In the genomic region with DNA sequence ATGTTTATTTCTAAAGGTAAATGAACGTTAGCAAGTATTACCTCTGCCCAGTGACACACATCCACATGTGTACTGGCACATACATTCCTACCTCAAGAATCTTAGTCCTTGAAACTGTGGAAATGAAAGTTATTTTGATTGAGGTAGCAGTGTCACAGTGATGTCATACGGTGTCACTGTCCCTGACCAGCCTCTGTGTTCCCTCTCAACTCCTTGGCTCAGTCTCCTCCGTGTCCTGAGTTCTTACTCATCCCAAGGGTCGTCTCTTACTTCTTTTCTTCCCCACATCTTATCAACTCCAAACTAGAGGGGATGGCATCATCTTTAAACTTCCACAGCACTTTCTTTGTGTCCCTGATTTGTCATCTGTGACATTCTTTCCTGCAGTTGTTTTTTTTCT, we compare ENCODE assay signal across 12 cellular contexts. TPM values are rescaled to one million over a fixed set of nuclear protein-coding genes. Genes with fewer than 3 reads are reported as not detected.
A peak's percentile ranks its signal among the peaks of the same experiment; 100 is the strongest.
DNase-seq lines count a peak whose midpoint lies in the region; ATAC-seq and TF ChIP-seq lines count a peak whose summit lies in the region.
"Had no signal": no experiment of that assay in that cellular context is flagged by ENCODE, and none has a peak within 500 bp of the region (broad histone marks: within the 10 kb centered on the region; RNA-seq: fewer than 3 reads in every experiment).

No MANE protein-coding gene starts in this region.

- POLR2A ChIA-PET in CD4-positive, alpha-beta memory T cell (lab: Charles Lee; ENCODE audit: partially characterized antibody) = interaction anchor here (0.7 to 6.7 kb wide), 17 partner anchors 7 to 413 kb away, joined by 3 to 88 read pairs (median 22); no protein-coding TSS in a partner anchor

- no peaks in the 10 kb centered on the region for H3K9me3 ChIP-seq in CD4-positive, alpha-beta memory T cell (ENCODE audit: control insufficient read depth in 1 of 2, low read length in 2 of 2)
- H3K9me3 ChIP-seq in MM.1S (replicated peaks; ENCODE audit: insufficient read depth, low read length) = no peaks in the 10 kb centered on the region

- peak overlapping the region; percentile 92 to 99 (median 97) for H3K27ac Mint-ChIP-seq in CD4-positive, alpha-beta memory T cell
- peak overlapping the region; percentile 29 for H3K27ac Mint-ChIP-seq in dendritic cell treated with granulocyte-macrophage colony-stimulating factor and Interleukin-4, amounts not matched to agents 40 ng/mL and 50 ng/mL, for 4 days
- peak overlapping the region; percentile 33 for H3K27ac Mint-ChIP-seq in nephron progenitor cell

- H3K27ac ChIP-seq in CD4-positive, alpha-beta memory T cell (ENCODE audit: low read depth, low read length) = peak overlapping the region; percentile 78
- no peak overlapping the region for H3K27ac ChIP-seq in MM.1S (ENCODE audit: low read length)

- intact Hi-C loops in CD4-positive, alpha-beta memory T cell (cut with micrococcal nuclease) = loop anchor here (1.0 to 10.0 kb wide), 10 partner anchors 13 to 417 kb away; no protein-coding TSS in a partner anchor
- intact Hi-C loops in dendritic cell treated with granulocyte-macrophage colony-stimulating factor and Interleukin-4, amounts not matched to agents 40 ng/mL and 50 ng/mL, for 4 days (cut with micrococcal nuclease) = loop anchor here (5.0 kb wide), 1 partner anchor 34 kb away; no protein-coding TSS in a partner anchor

- H3K27me3 ChIP-seq in CD4-positive, alpha-beta memory T cell (ENCODE audit: insufficient read depth, low read length) = no peaks in the 10 kb centered on the region
- no peaks in the 10 kb centered on the region for H3K27me3 ChIP-seq in MM.1S (replicated peaks; ENCODE audit: insufficient read depth, low read length)

- CTCF ChIA-PET in CD4-positive, alpha-beta memory T cell (lab: Charles Lee; ENCODE audit: partially characterized antibody) = interaction anchor here (0.6 to 6.7 kb wide), 15 partner anchors 8 to 337 kb away, joined by 3 to 96 read pairs (median 5); no protein-coding TSS in a partner anchor

- no peaks in the 10 kb centered on the region for H3K27me3 Mint-ChIP-seq in CD4-positive, alpha-beta memory T cell
- H3K27me3 Mint-ChIP-seq in dendritic cell treated with granulocyte-macrophage colony-stimulating factor and Interleukin-4, amounts not matched to agents 40 ng/mL and 50 ng/mL, for 4 days = peaks cover 9% of the 10 kb centered on the region
- H3K27me3 Mint-ChIP-seq in nephron progenitor cell (ENCODE audit: low read depth, poor library complexity) = peaks cover 11% of the 10 kb centered on the region

- peaks cover 75% of the 10 kb centered on the region for H3K4me1 ChIP-seq in CD4-positive, alpha-beta memory T cell (ENCODE audit: insufficient read depth, low read length)
- peaks cover 24% of the 10 kb centered on the region for H3K4me1 ChIP-seq in MM.1S (ENCODE audit: low read length)

- peaks cover 36 to 68% of the 10 kb centered on the region in 2 donors for H3K36me3 Mint-ChIP-seq in CD4-positive, alpha-beta memory T cell
- peaks cover 13% of the 10 kb centered on the region for H3K36me3 Mint-ChIP-seq in dendritic cell treated with granulocyte-macrophage colony-stimulating factor and Interleukin-4, amounts not matched to agents 40 ng/mL and 50 ng/mL, for 4 days (ENCODE audit: low read depth)
- H3K36me3 Mint-ChIP-seq in nephron progenitor cell (ENCODE audit: low read depth) = peaks cover 45% of the 10 kb centered on the region

- H3K4me3 Mint-ChIP-seq in CD4-positive, alpha-beta memory T cell = peak overlapping the region; percentile 79 to 99 (median 94)
- H3K4me3 Mint-ChIP-seq in dendritic cell treated with granulocyte-macrophage colony-stimulating factor and Interleukin-4, amounts not matched to agents 40 ng/mL and 50 ng/mL, for 4 days = no peak overlapping the region
- H3K4me3 Mint-ChIP-seq in nephron progenitor cell = peak overlapping the region; percentile 32
- H3K4me3 Mint-ChIP-seq: H9 had no signal

- H3K9me3 Mint-ChIP-seq in CD4-positive, alpha-beta memory T cell = no peaks in the 10 kb centered on the region
- H3K9me3 Mint-ChIP-seq in dendritic cell treated with granulocyte-macrophage colony-stimulating factor and Interleukin-4, amounts not matched to agents 40 ng/mL and 50 ng/mL, for 4 days = peaks cover 9% of the 10 kb centered on the region
- H3K9me3 Mint-ChIP-seq in nephron progenitor cell = peaks cover 15% of the 10 kb centered on the region
- H3K9me3 Mint-ChIP-seq: H9 had no signal

- peaks cover 13% of the 10 kb centered on the region for H3F3A ChIP-seq in MM.1S (ENCODE audit: insufficient read depth, low read length)

- H2AFZ ChIP-seq in MM.1S (ENCODE audit: low read length) = no peak overlapping the region

- peaks cover 18% of the 10 kb centered on the region; the same call in 1 of the 2 replicates for H4K20me1 ChIP-seq in MM.1S (ENCODE audit: insufficient read depth, low read length)

- peak in 4 of 5 donors; percentile 43 to 71 (median 46) for DNase-seq in CD4-positive, alpha-beta memory T cell
- DNase-seq in MM.1S (no peak), nephron progenitor cell (no peak), NCI-H2227 treated with DMSO at 0.1 percent for 48 hours (lab: John Stamatoyannopoulos, UW) (no peak), NCI-H2107 treated with DMSO at 0.1 percent for 48 hours (lab: John Stamatoyannopoulos, UW; ENCODE audit: unreplicated experiment) (no peak)
- DNase-seq: caudate nucleus, H9, NCI-H1436, OCI-M1 had no signal

- peaks cover 5% of the 10 kb centered on the region for H3K36me3 ChIP-seq in CD4-positive, alpha-beta memory T cell (ENCODE audit: insufficient read depth, low read length)
- peaks cover 17% of the 10 kb centered on the region for H3K36me3 ChIP-seq in MM.1S (replicated peaks; ENCODE audit: insufficient read depth, low read length)

- no peaks in the 10 kb centered on the region for H3K9me2 ChIP-seq in MM.1S (replicated peaks; ENCODE audit: insufficient read depth, low read length)

- TF ChIP-seq CTCF in MM.1S (IDR thresholded peaks at IDR 0.05; ENCODE audit: low read length) (no peak), nephron progenitor cell (IDR thresholded peaks at IDR 0.05) (no peak)

- peak overlapping the region; percentile 93; the same call in 1 of the 2 replicates for H3K4me2 ChIP-seq in MM.1S (ENCODE audit: low read depth, low read length)

- peaks cover 79% of the 10 kb centered on the region for H3K79me2 ChIP-seq in MM.1S (ENCODE audit: low read length)

- peaks cover 59 to 89% (median 70%) of the 10 kb centered on the region in 4 donors for H3K4me1 Mint-ChIP-seq in CD4-positive, alpha-beta memory T cell
- peaks cover 55% of the 10 kb centered on the region for H3K4me1 Mint-ChIP-seq in dendritic cell treated with granulocyte-macrophage colony-stimulating factor and Interleukin-4, amounts not matched to agents 40 ng/mL and 50 ng/mL, for 4 days (ENCODE audit: low read depth)
- H3K4me1 Mint-ChIP-seq in nephron progenitor cell = peaks cover 42% of the 10 kb centered on the region

- no peak overlapping the region for H3K9ac ChIP-seq in MM.1S (ENCODE audit: low read length)

- peak overlapping the region; percentile 69 to 78 for H3K4me3 ChIP-seq in CD4-positive, alpha-beta memory T cell (ENCODE audit: low read length in 2 of 2)
- H3K4me3 ChIP-seq in MM.1S (ENCODE audit: low read length) = peak overlapping the region; percentile 79; the same call in 1 of the 2 replicates

- ATAC-seq in GM21526 (IDR thresholded peaks at IDR 0.05; ENCODE audit: low FRiP score, unreplicated experiment) (no peak), HG02885 (IDR thresholded peaks at IDR 0.05; ENCODE audit: poor library complexity, unreplicated experiment) (no peak)

RNA-seq across cellular contexts. Expression of a gene that starts 3.3 kb away (rescaled TPM):
- total RNA-seq in CD4-positive, alpha-beta memory T cell = 10 to 100 TPM; 98.1 to 98.6 TPM
- polyA plus RNA-seq in CD4-positive, alpha-beta memory T cell = 10 to 100 TPM; 58.0 to 76.6 TPM

Comparison
In these comparisons a context has a peak if more than half of its experiments do, and no peak if none do; other contexts are left out.
1. DNase-seq: peak in CD4-positive, alpha-beta memory T cell (4 of 5); none in MM.1S (single experiment), nephron progenitor cell (single experiment), NCI-H2227 treated with DMSO at 0.1 percent for 48 hours (single experiment) and NCI-H2107 treated with DMSO at 0.1 percent for 48 hours (single experiment).
2. H3K27ac Mint-ChIP-seq: peak in every context shown above with its lines; median percentile 97 in CD4-positive, alpha-beta memory T cell; 33 in nephron progenitor cell; 29 in dendritic cell treated with granulocyte-macrophage colony-stimulating factor and Interleukin-4, amounts not matched to agents 40 ng/mL and 50 ng/mL, for 4 days.